ENCODE assay signal across 12 cellular contexts in the genomic region with DNA sequence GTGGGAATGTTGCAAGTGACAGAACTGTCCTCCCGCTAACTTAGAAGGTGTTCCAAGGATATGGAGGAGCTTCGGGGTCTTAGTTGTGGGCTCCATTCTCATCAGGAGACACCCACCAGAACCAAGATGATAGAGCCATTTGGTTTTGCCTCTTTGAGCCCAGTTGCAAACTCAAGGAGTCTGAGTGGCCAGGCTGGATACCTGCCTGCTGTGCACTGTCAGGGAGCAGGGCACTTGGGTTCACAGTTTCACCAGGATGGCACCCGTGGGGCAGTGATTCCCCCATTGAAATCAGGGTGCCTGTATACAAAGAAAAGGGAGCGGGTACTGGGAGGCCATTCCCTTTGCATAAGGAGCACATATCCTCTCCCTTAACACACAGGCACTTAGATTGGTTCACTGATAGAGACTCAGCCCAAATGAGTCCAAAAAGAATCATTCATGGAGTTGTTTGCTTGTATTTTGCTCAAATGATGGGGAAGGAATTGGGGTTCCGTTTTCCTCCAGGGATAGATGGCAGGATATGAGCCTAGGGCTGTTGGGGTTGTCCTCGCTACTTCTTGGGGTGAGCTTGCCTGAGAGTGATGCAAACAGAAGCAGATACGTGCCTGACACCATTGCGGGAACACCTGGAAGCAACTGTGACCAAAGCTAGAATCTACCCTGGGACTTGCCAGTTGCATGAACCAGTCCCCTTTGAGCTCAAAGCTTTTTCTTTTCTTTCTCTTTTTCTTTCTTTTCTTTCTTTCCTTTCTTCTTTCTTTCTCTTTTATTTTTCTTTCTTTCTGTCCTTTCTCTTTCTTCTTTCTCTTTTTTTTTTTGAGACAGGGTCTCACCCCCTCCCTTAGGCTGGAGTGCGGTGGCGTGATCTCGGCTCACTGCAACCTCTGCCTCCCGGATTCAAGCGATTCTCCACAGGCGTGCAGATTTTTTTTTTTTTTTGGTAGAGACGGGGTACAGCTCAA. TPM values are rescaled to one million over a fixed set of nuclear protein-coding genes. Genes with fewer than 3 reads are reported as not detected.
DNase-seq lines count a peak whose midpoint lies in the region; ATAC-seq, FAIRE-seq and TF ChIP-seq lines count a peak whose summit lies in the region.
"Had no signal": no experiment of that assay in that cellular context is flagged by ENCODE, and none has a peak within 500 bp of the region (broad histone marks: within the 10 kb centered on the region; RNA-seq: fewer than 3 reads in every experiment).

No MANE protein-coding gene starts in this region.

- TSS peak; percentile 6 for BruUV-seq in endothelial cell of umbilical vein (replicated peaks; lab: Mats Ljungman, UMichigan)

- H3K9me3 ChIP-seq in endothelial cell of umbilical vein (replicated peaks; ENCODE audit: control insufficient read depth, insufficient read depth, low read length) (no peaks in the 10 kb centered on the region), sigmoid colon (no peaks in the 10 kb centered on the region)
- H3K9me3 ChIP-seq: psoas muscle, thoracic aorta had no signal

- intact Hi-C loops in endothelial cell of umbilical vein (cut with micrococcal nuclease): loop anchor here (1.0 kb wide), 2 partner anchors 9 to 19 kb away; a partner anchor contains a TSS
- intact Hi-C loops in sigmoid colon (cut with DNase I): no loop called here
- intact Hi-C loops in left colon (cut with DNase I, micrococcal nuclease): no loop called here

- H3K36me3 Mint-ChIP-seq in type B pancreatic cell: no peaks in the 10 kb centered on the region

- peak overlapping the region; percentile 83 for H3K4me3 Mint-ChIP-seq in type B pancreatic cell

- TF ChIP-seq CTCF in endothelial cell of umbilical vein (IDR thresholded peaks at IDR 0.05; ENCODE audit: extremely low read depth in 1 of 2, insufficient read depth in 1 of 2, low read depth in 1 of 2, low read length in 2 of 2): no peak
- no peak for TF ChIP-seq CTCF in type B pancreatic cell (conservative IDR thresholded peaks at IDR 0.05)
- no peak for TF ChIP-seq CTCF in sigmoid colon (IDR thresholded peaks at IDR 0.05)

- POLR2A ChIA-PET in endothelial cell of umbilical vein (lab: Charles Lee): interaction anchor here (0.5 to 1.2 kb wide), 3 partner anchors 9 to 358 kb away, joined by 3 to 5 read pairs (median 4); a partner anchor contains a TSS

- no peak for TF ChIP-seq EP300 in sigmoid colon (IDR thresholded peaks at IDR 0.05)

- FAIRE-seq in endothelial cell of umbilical vein (lab: Jason Lieb, UNC): peak; percentile 4

- dilution Hi-C loops in endothelial cell of umbilical vein (cut with MboI; ENCODE audit: extremely low pct_ligation_motif_present, low sequenced_read_pairs): no loop called here

- CTCF ChIA-PET in endothelial cell of umbilical vein (lab: Charles Lee): interaction anchor here (0.7 to 13.5 kb wide), 9 partner anchors 8 to 54 kb away, joined by 3 to 288 read pairs (median 7); a partner anchor contains a TSS

- H3K27me3 Mint-ChIP-seq in type B pancreatic cell: peaks cover 27% of the 10 kb centered on the region

- H4K20me1 ChIP-seq in endothelial cell of umbilical vein (replicated peaks; ENCODE audit: control insufficient read depth, extremely low read depth, insufficient read depth, low read length): no peaks in the 10 kb centered on the region

- no peaks in the 10 kb centered on the region for H3K9me1 ChIP-seq in endothelial cell of umbilical vein (replicated peaks; ENCODE audit: control insufficient read depth, extremely low read depth, insufficient read depth, low read length)

- H3K79me2 ChIP-seq in endothelial cell of umbilical vein (ENCODE audit: control insufficient read depth, insufficient read depth, low read length): no peaks in the 10 kb centered on the region

- ATAC-seq in left colon (no peak), HG02763 (IDR thresholded peaks at IDR 0.05; ENCODE audit: unreplicated experiment) (no peak)

- H3K4me1 Mint-ChIP-seq in type B pancreatic cell (ENCODE audit: unreplicated experiment): peaks cover 24% of the 10 kb centered on the region

- no peak overlapping the region for H3K4me2 ChIP-seq in endothelial cell of umbilical vein (ENCODE audit: insufficient read depth, low read length)

- no peak overlapping the region for H3K9ac ChIP-seq in endothelial cell of umbilical vein (replicated peaks; ENCODE audit: extremely low read depth, insufficient read depth, low read length)

- TF ChIP-seq POLR2A in Raji (IDR thresholded peaks at IDR 0.05; ENCODE audit: insufficient read depth, low read depth, low read length) (peak; percentile 35; the same call in 1 of the 2 replicates), endothelial cell of umbilical vein (IDR thresholded peaks at IDR 0.05; ENCODE audit: low read depth, low read length) (peak; percentile 46), sigmoid colon (IDR thresholded peaks at IDR 0.05) (no peak)

- no peak overlapping the region for H3K4me3 ChIP-seq in endothelial cell of umbilical vein (replicated peaks in 1 of 3; ENCODE audit: insufficient read depth in 1 of 3, low read depth in 1 of 3, low read length in 3 of 3)
- no peak overlapping the region for H3K4me3 ChIP-seq in sigmoid colon

- H3K9me3 Mint-ChIP-seq in type B pancreatic cell: no peaks in the 10 kb centered on the region

- 19 to 33% methylated on average over 15 of the region's 15 CpGs for whole genome bisulfite sequencing in sigmoid colon, 2 donors

- peak; percentile 50 for DNase-seq in stimulated activated CD4-positive, alpha-beta T cell treated with anti-CD3 and anti-CD28 coated beads, Interleukin-15, amount 100 ng/mL, for 24 hours
- DNase-seq in stimulated activated CD4-positive, alpha-beta T cell treated with anti-CD3 and anti-CD28 coated beads, Interleukin-4, amount 100 ng/mL, for 4 hours: no peak
- DNase-seq in endothelial cell of umbilical vein (ENCODE audit: low read depth, low spot score): no peak
- DNase-seq in type B pancreatic cell (ENCODE audit: extremely low spot score, unreplicated experiment): no peak
- DNase-seq in sigmoid colon: no peak
- no peak for DNase-seq in left colon
- DNase-seq: NCI-H2081 had no signal

- no peak overlapping the region for H3K27ac ChIP-seq in endothelial cell of umbilical vein (ENCODE audit: insufficient read depth, low read depth, low read length)
- H3K27ac ChIP-seq in sigmoid colon: no peak overlapping the region
- H3K27ac ChIP-seq: psoas muscle, thoracic aorta had no signal

- no peak overlapping the region for H2AFZ ChIP-seq in endothelial cell of umbilical vein (ENCODE audit: low read depth, low read length)

- peak overlapping the region; percentile 84 for H3K27ac Mint-ChIP-seq in type B pancreatic cell

- peaks cover 0 to 5% of the 10 kb centered on the region in 2 experiments for H3K36me3 ChIP-seq in endothelial cell of umbilical vein (ENCODE audit: control insufficient read depth in 2 of 2, extremely low read depth in 1 of 2, insufficient read depth in 2 of 2, low read length in 2 of 2)
- peaks cover 0 to 25% (median 6%) of the 10 kb centered on the region in 4 donors for H3K36me3 ChIP-seq in sigmoid colon

- no peaks in the 10 kb centered on the region for H3K27me3 ChIP-seq in endothelial cell of umbilical vein (ENCODE audit: control insufficient read depth in 2 of 2, insufficient read depth in 2 of 2, low read length in 2 of 2)
- peaks cover 0 to 42% (median 20%) of the 10 kb centered on the region in 3 donors for H3K27me3 ChIP-seq in sigmoid colon

- H3K4me1 ChIP-seq in endothelial cell of umbilical vein (ENCODE audit: control insufficient read depth, extremely low read depth, insufficient read depth, low read length) (peaks cover 14% of the 10 kb centered on the region), sigmoid colon (peaks cover 0 to 27% (median 24%) of the 10 kb centered on the region in 4 donors)

RNA-seq across cellular contexts. Expression of a gene that starts 1.3 kb away (rescaled TPM):
- 5.7 and 6.5 TPM in 2 replicates for total RNA-seq in endothelial cell of umbilical vein
- polyA plus RNA-seq in endothelial cell of umbilical vein: 6.6 and 10.5 TPM in 2 replicates
- polyA plus RNA-seq in endothelial cell of umbilical vein (2011; cell fraction: cytosol; rRNA removed): 1.9 and 4.7 TPM in 2 replicates
- polyA plus RNA-seq in endothelial cell of umbilical vein (2011; cell fraction: nucleus; rRNA removed): 1.9 and 2.6 TPM in 2 replicates
- polyA plus RNA-seq in endothelial cell of umbilical vein (2012): 2.6 and 4.7 TPM in 2 replicates
- polyA minus RNA-seq in endothelial cell of umbilical vein: 0.38 and 0.63 TPM in 2 replicates
- 6.8 TPM for polyA minus RNA-seq in endothelial cell of umbilical vein (2011; cell fraction: cytosol; rRNA and poly(A)+ RNA removed)
- polyA minus RNA-seq in endothelial cell of umbilical vein (2011; cell fraction: nucleus; rRNA and poly(A)+ RNA removed): 0.53 and 1.8 TPM in 2 replicates
- 5.9 and 8.8 TPM in 2 replicates for total RNA-seq in type B pancreatic cell (ENCODE audit: low replicate concordance)
- total RNA-seq in sigmoid colon: 1 to 10 TPM in 3 of 4 donors, under 1 TPM in 1; 0.82 to 2.5 (median 1.7) TPM
- 1 to 10 TPM in 1 of 3 donors, not detected in 2; 3.7 TPM for polyA plus RNA-seq in sigmoid colon
- total RNA-seq in left colon: 1 to 10 TPM; 1.6 to 2.2 TPM

RNA-seq across cellular contexts. Expression of a gene that starts 18.9 kb away (rescaled TPM):
- total RNA-seq in endothelial cell of umbilical vein: 36.4 and 37.0 TPM in 2 replicates
- polyA plus RNA-seq in endothelial cell of umbilical vein: 22.9 and 28.9 TPM in 2 replicates
- 26.5 and 28.2 TPM in 2 replicates for polyA plus RNA-seq in endothelial cell of umbilical vein (2011; cell fraction: cytosol; rRNA removed)
- polyA plus RNA-seq in endothelial cell of umbilical vein (2011; cell fraction: nucleus; rRNA removed): 28.5 and 31.3 TPM in 2 replicates
- 20.7 and 22.4 TPM in 2 replicates for polyA plus RNA-seq in endothelial cell of umbilical vein (2012)
- 17.0 and 32.8 TPM in 2 replicates for polyA minus RNA-seq in endothelial cell of umbilical vein
- 11.3 TPM for polyA minus RNA-seq in endothelial cell of umbilical vein (2011; cell fraction: cytosol; rRNA and poly(A)+ RNA removed)
- polyA minus RNA-seq in endothelial cell of umbilical vein (2011; cell fraction: nucleus; rRNA and poly(A)+ RNA removed): 14.8 and 26.7 TPM in 2 replicates
- 46.1 and 47.3 TPM in 2 replicates for total RNA-seq in type B pancreatic cell (ENCODE audit: low replicate concordance)
- 10 to 100 TPM; 16.5 to 29.2 (median 21.3) TPM for total RNA-seq in sigmoid colon
- polyA plus RNA-seq in sigmoid colon: 10 to 100 TPM; 18.7 to 47.9 (median 22.8) TPM
- total RNA-seq in left colon: 10 to 100 TPM; 34.6 to 43.5 TPM

RNA-seq across cellular contexts. Expression of a gene that starts 28.1 kb away (rescaled TPM):
- total RNA-seq in endothelial cell of umbilical vein (310 and 336 TPM in 2 replicates), type B pancreatic cell (ENCODE audit: low replicate concordance) (200 and 269 TPM in 2 replicates), sigmoid colon (10 to 100 TPM; 54.8 to 100.0 (median 82.3) TPM), left colon (10 to 100 TPM; 11.8 to 18.8 TPM)
- polyA plus RNA-seq in endothelial cell of umbilical vein (198 and 267 TPM in 2 replicates), sigmoid colon (10 to 100 TPM in 2 of 3 donors, 1 to 10 TPM in 1; 6.0 to 22.2 (median 16.9) TPM)
- polyA plus RNA-seq in endothelial cell of umbilical vein (2011; cell fraction: cytosol; rRNA removed): 95.2 and 108 TPM in 2 replicates
- polyA plus RNA-seq in endothelial cell of umbilical vein (2011; cell fraction: nucleus; rRNA removed): 848 and 1,132 TPM in 2 replicates
- 185 and 211 TPM in 2 replicates for polyA plus RNA-seq in endothelial cell of umbilical vein (2012)
- 158 and 165 TPM in 2 replicates for polyA minus RNA-seq in endothelial cell of umbilical vein
- 9.4 TPM for polyA minus RNA-seq in endothelial cell of umbilical vein (2011; cell fraction: cytosol; rRNA and poly(A)+ RNA removed)
- 135 and 363 TPM in 2 replicates for polyA minus RNA-seq in endothelial cell of umbilical vein (2011; cell fraction: nucleus; rRNA and poly(A)+ RNA removed)

RNA-seq across cellular contexts. Expression of a gene that starts 36.0 kb away (rescaled TPM):
- total RNA-seq in endothelial cell of umbilical vein (1.00 and 1.4 TPM in 2 replicates), type B pancreatic cell (ENCODE audit: low replicate concordance) (3.2 and 5.7 TPM in 2 replicates), sigmoid colon (under 1 TPM in 3 of 4 donors, not detected in 1; 0.36 to 0.83 (median 0.81) TPM), left colon (10 to 100 TPM in 1 of 2 donors, 1 to 10 TPM in 1; 9.0 to 11.3 TPM)
- polyA plus RNA-seq in endothelial cell of umbilical vein (1.4 and 2.7 TPM in 2 replicates), sigmoid colon (10 to 100 TPM in 1 of 3 donors, 1 to 10 TPM in 2; 3.6 to 14.0 (median 8.1) TPM)
- polyA plus RNA-seq in endothelial cell of umbilical vein (2011; cell fraction: cytosol; rRNA removed): 0.66 and 1.1 TPM in 2 replicates
- polyA plus RNA-seq in endothelial cell of umbilical vein (2011; cell fraction: nucleus; rRNA removed): 0.73 and 0.96 TPM in 2 replicates
- polyA plus RNA-seq in endothelial cell of umbilical vein (2012): 1.6 and 1.7 TPM in 2 replicates
- 0.24 and 0.57 TPM in 2 replicates for polyA minus RNA-seq in endothelial cell of umbilical vein
- polyA minus RNA-seq in endothelial cell of umbilical vein (2011; cell fraction: cytosol; rRNA and poly(A)+ RNA removed): 7.9 TPM
- polyA minus RNA-seq in endothelial cell of umbilical vein (2011; cell fraction: nucleus; rRNA and poly(A)+ RNA removed): 0.29 TPM in 1 of 2 replicates, not detected in the other
- total RNA-seq: thoracic aorta had no signal

RNA-seq across cellular contexts. Expression of a gene that starts 44.9 kb away (rescaled TPM):
- total RNA-seq in endothelial cell of umbilical vein: not detected in 2 replicates
- polyA plus RNA-seq in endothelial cell of umbilical vein: not detected in 2 replicates
- polyA plus RNA-seq in endothelial cell of umbilical vein (2011; cell fraction: cytosol; rRNA removed): not detected in 2 replicates
- not detected in 2 replicates for polyA plus RNA-seq in endothelial cell of umbilical vein (2011; cell fraction: nucleus; rRNA removed)
- not detected in 2 replicates for polyA plus RNA-seq in endothelial cell of umbilical vein (2012)
- not detected in 2 replicates for polyA minus RNA-seq in endothelial cell of umbilical vein
- not detected for polyA minus RNA-seq in endothelial cell of umbilical vein (2011; cell fraction: cytosol; rRNA and poly(A)+ RNA removed)
- polyA minus RNA-seq in endothelial cell of umbilical vein (2011; cell fraction: nucleus; rRNA and poly(A)+ RNA removed): not detected in 2 replicates
- not detected in 2 replicates for total RNA-seq in type B pancreatic cell (ENCODE audit: low replicate concordance)
- not detected for total RNA-seq in sigmoid colon
- polyA plus RNA-seq in sigmoid colon: not detected
- total RNA-seq in left colon: not detected
- total RNA-seq: Daoy, psoas muscle, thoracic aorta had no signal
- polyA plus RNA-seq: psoas muscle had no signal

Comparison
In these comparisons a context has a peak if more than half of its experiments do, and no peak if none do; other contexts are left out.
1. POLR2A ChIP-seq: peak in Raji (single experiment) and endothelial cell of umbilical vein (single experiment); none in sigmoid colon (0 of 2).